Comparison of ENCODE assay signal across 8 cellular contexts in the genomic region with DNA sequence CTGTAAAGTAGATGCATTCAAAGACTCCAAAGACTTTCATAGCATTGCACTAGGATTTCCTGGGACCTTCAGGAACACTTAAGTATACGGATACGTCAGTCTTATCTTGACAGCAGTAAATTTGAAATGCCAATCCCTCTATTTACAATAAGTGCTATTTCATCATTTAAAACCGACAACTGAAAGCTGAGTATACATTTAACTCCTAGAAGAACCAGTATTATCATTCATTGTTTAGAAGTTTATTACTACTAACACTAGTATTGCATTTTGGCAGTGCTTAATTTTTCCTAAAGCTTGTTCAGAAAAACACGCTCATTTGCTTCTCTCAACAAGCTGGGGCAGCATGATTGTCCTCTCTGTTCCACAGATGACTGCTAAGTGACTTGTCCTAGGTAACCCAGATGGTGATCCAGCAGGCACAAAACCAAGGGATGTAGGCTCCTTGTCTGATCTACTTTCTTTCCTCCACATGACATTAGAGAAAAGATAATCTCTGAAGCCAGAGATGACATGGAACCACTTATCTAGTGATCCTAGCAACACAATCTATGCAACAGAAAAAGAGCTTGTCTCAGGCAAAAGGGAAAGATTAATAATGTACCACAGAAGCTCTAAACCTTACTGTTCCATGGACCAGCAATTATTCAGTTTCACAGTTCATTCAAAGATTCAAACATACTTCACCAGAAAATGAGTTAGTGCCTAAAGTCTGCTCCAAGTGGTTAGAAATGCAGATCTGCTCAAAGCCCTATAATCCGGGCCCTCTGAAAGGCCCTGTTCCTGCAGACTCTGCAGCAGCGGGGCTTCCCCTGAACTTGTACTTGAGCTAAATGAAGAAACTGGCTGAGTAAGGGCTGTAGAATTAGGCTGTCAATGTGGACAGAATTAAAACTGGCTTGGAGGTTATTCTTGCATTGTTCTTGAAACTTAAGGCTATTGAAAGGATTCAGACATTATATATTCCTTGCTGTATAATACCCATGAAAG. TPM values are rescaled to one million over a fixed set of nuclear protein-coding genes. Genes with fewer than 3 reads are reported as not detected.
A peak's percentile ranks its signal among the peaks of the same experiment; 100 is the strongest.
DNase-seq lines count a peak whose midpoint lies in the region; ATAC-seq and TF ChIP-seq lines count a peak whose summit lies in the region.

No MANE protein-coding gene starts in this region.

- no peak for TF ChIP-seq CTCF in glutamatergic neuron (IDR thresholded peaks at IDR 0.05; ENCODE audit: partially characterized antibody, unreplicated experiment)

- ATAC-seq in GM19035 (IDR thresholded peaks at IDR 0.05; ENCODE audit: unreplicated experiment) = peak; percentile 30
- peak; percentile 32 for ATAC-seq in HG03064 (IDR thresholded peaks at IDR 0.05; ENCODE audit: low read depth, unreplicated experiment)
- no peak for ATAC-seq in left lobe of liver
- no peak for ATAC-seq in HG02763 (IDR thresholded peaks at IDR 0.05; ENCODE audit: unreplicated experiment)

- peaks cover 18% of the 10 kb centered on the region for H3K4me1 Mint-ChIP-seq in glutamatergic neuron (ENCODE audit: low read depth, unreplicated experiment)

- H3K9me3 Mint-ChIP-seq in glutamatergic neuron (ENCODE audit: unreplicated experiment) = peaks cover 2% of the 10 kb centered on the region

- no peaks in the 10 kb centered on the region for H3K36me3 Mint-ChIP-seq in glutamatergic neuron (ENCODE audit: unreplicated experiment)

- peak; percentile 40 for DNase-seq in activated T-cell treated with anti-CD3 and anti-CD28 coated beads, Interleukin-2, amount 50 U/mL, for 1 hour
- peak; percentile 46 for DNase-seq in globus pallidus (ENCODE audit: low spot score)
- DNase-seq in stimulated activated CD4-positive, alpha-beta T cell treated with anti-CD3 and anti-CD28 coated beads, Interleukin-4, amount 100 ng/mL, for 24 hours = peak; percentile 65
- DNase-seq in left lobe of liver (ENCODE audit: low spot score) = no peak
- DNase-seq in glutamatergic neuron = no peak

- no peak overlapping the region for H3K27ac Mint-ChIP-seq in glutamatergic neuron (ENCODE audit: unreplicated experiment)

- H3K4me3 Mint-ChIP-seq in glutamatergic neuron (ENCODE audit: unreplicated experiment) = no peak overlapping the region

- H3K27me3 Mint-ChIP-seq in glutamatergic neuron (ENCODE audit: unreplicated experiment) = no peaks in the 10 kb centered on the region

RNA-seq across cellular contexts. Expression of gene MAML2, which starts 5.2 kb away (rescaled TPM):
- total RNA-seq in left lobe of liver (1.0 TPM), glutamatergic neuron (ENCODE audit: unreplicated experiment) (2.1 TPM)

RNA-seq across cellular contexts. Expression of gene CCDC82, which starts 51.9 kb away (rescaled TPM):
- 11.8 TPM for total RNA-seq in left lobe of liver
- 56.3 TPM for total RNA-seq in glutamatergic neuron (ENCODE audit: unreplicated experiment)

RNA-seq across cellular contexts. Expression of gene JRKL, which starts 52.0 kb away (rescaled TPM):
- total RNA-seq in left lobe of liver = 2.2 TPM
- total RNA-seq in glutamatergic neuron (ENCODE audit: unreplicated experiment) = 7.8 TPM

Comparison
In these comparisons a context has a peak if more than half of its experiments do, and no peak if none do; other contexts are left out.
1. ATAC-seq: peak in GM19035 (single experiment) and HG03064 (single experiment); none in left lobe of liver (single experiment) and HG02763 (single experiment).
2. DNase-seq: peak in activated T-cell treated with anti-CD3 and anti-CD28 coated beads, Interleukin-2, amount 50 U/mL, for 1 hour (single experiment), globus pallidus (single experiment) and stimulated activated CD4-positive, alpha-beta T cell treated with anti-CD3 and anti-CD28 coated beads, Interleukin-4, amount 100 ng/mL, for 24 hours (single experiment); none in left lobe of liver (single experiment) and glutamatergic neuron (single experiment).